22 cellular contexts compared by ENCODE assay signal in genomic region chr11:129852125-129852740, GRCh38. TPM values are rescaled to one million over a fixed set of nuclear protein-coding genes. Genes with fewer than 3 reads are reported as not detected.
DNase-seq lines count a peak whose midpoint lies in the region; TF ChIP-seq lines count a peak whose summit lies in the region.
"Had no signal": no experiment of that assay in that cellular context is flagged by ENCODE, and none has a peak within 500 bp of the region (broad histone marks: within the 10 kb centered on the region; RNA-seq: fewer than 3 reads in every experiment).

No MANE protein-coding gene starts in this region.

- no peak for TF ChIP-seq CTCF in epithelial cell of esophagus (IDR thresholded peaks at IDR 0.05; ENCODE audit: insufficient read depth, low read depth, low read length, missing control alignments)
- TF ChIP-seq CTCF in osteocyte (IDR thresholded peaks at IDR 0.05): no peak

- H3K36me3 Mint-ChIP-seq in osteocyte (ENCODE audit: unreplicated experiment): no peaks in the 10 kb centered on the region

- DNase-seq in NOMO-1 treated with DMSO at 0.1 percent for 48 hours (lab: John Stamatoyannopoulos, UW; ENCODE audit: unreplicated experiment): peak; percentile 38
- DNase-seq in NOMO-1 treated with dmso at 0.1 percent for 144 hours (lab: John Stamatoyannopoulos, UW; ENCODE audit: unreplicated experiment): no peak
- DNase-seq in AML-193 (lab: John Stamatoyannopoulos, UW): peak; percentile 40 to 46
- DNase-seq in NCI-H2227 treated with DMSO at 0.1 percent for 48 hours (lab: John Stamatoyannopoulos, UW): peak; percentile 16
- peak; percentile 64 for DNase-seq in epithelial cell of esophagus (ENCODE audit: low read depth)
- no peak for DNase-seq in stimulated activated naive CD4-positive, alpha-beta T cell treated with Interleukin-2 at 50 U/mL for 16 hours (lab: John Stamatoyannopoulos, UW)
- no peak for DNase-seq in osteocyte (ENCODE audit: extremely low spot score, unreplicated experiment)
- DNase-seq in occipital lobe (lab: John Stamatoyannopoulos, UW): no peak
- DNase-seq: activated effector memory CD4-positive, alpha-beta T cell treated with Interleukin-2 at 50 U/mL for 16 hours; amniotic stem cell; central memory CD4-positive, alpha-beta T cell; DMS79; dorsolateral prefrontal cortex; NCI-H1092 treated with DMSO at 0.1 percent for 48 hours; NCI-H2029 treated with DMSO at 0.1 percent for 48 hours; NCI-H510A; SJCRH30; stimulated activated CD4-positive, alpha-beta T cell treated with anti-CD3 and anti-CD28 coated beads, Interleukin-2, amount 100 ng/mL, for 48 hours; T1000 had no signal

- no peaks in the 10 kb centered on the region for H3K4me1 Mint-ChIP-seq in osteocyte (ENCODE audit: unreplicated experiment)
- H3K4me1 Mint-ChIP-seq: nephron had no signal

- no peak overlapping the region for H3K27ac Mint-ChIP-seq in osteocyte (ENCODE audit: unreplicated experiment)
- H3K27ac Mint-ChIP-seq: nephron had no signal

- no peaks in the 10 kb centered on the region for H3K9me3 Mint-ChIP-seq in osteocyte (ENCODE audit: unreplicated experiment)
- H3K9me3 Mint-ChIP-seq: nephron had no signal

- peaks cover 11% of the 10 kb centered on the region for H3K27me3 Mint-ChIP-seq in osteocyte (ENCODE audit: unreplicated experiment)
- H3K27me3 Mint-ChIP-seq: progenitor cell of endocrine pancreas had no signal

- H3K4me3 Mint-ChIP-seq in osteocyte (ENCODE audit: unreplicated experiment): no peak overlapping the region
- H3K4me3 Mint-ChIP-seq: nephron had no signal

- H3K4me3 ChIP-seq in epithelial cell of esophagus (ENCODE audit: low read length): no peak overlapping the region
- H3K4me3 ChIP-seq: dorsolateral prefrontal cortex, SJCRH30 had no signal

RNA-seq across cellular contexts. Expression of gene TMEM45B, which starts 36.6 kb away (rescaled TPM):
- total RNA-seq in osteocyte (not detected in 2 replicates), occipital lobe (0.31 TPM)
- total RNA-seq: SJCRH30, skeletal muscle tissue had no signal

RNA-seq across cellular contexts. Expression of gene NFRKB, which starts 43.1 kb away (rescaled TPM):
- 26.0 and 28.2 TPM in 2 replicates for total RNA-seq in osteocyte
- 20.9 TPM for total RNA-seq in occipital lobe

Comparison
In these comparisons a context has a peak if more than half of its experiments do, and no peak if none do; other contexts are left out.
1. DNase-seq: peak in NOMO-1 treated with DMSO at 0.1 percent for 48 hours (single experiment), AML-193 (2 of 2), NCI-H2227 treated with DMSO at 0.1 percent for 48 hours (single experiment) and epithelial cell of esophagus (single experiment); none in NOMO-1 treated with dmso at 0.1 percent for 144 hours (single experiment), stimulated activated naive CD4-positive, alpha-beta T cell treated with Interleukin-2 at 50 U/mL for 16 hours (single experiment), osteocyte (single experiment) and occipital lobe (single experiment).